In genomic region chr9:132192728-132193127, GRCh38 we compare ENCODE assay signal across 19 cellular contexts. TPM values are rescaled to one million over a fixed set of nuclear protein-coding genes. Genes with fewer than 3 reads are reported as not detected.
A peak's percentile ranks its signal among the peaks of the same experiment; 100 is the strongest.
DNase-seq lines count a peak whose midpoint lies in the region; TF ChIP-seq lines count a peak whose summit lies in the region.
"Had no signal": no experiment of that assay in that cellular context is flagged by ENCODE, and none has a peak within 500 bp of the region (broad histone marks: within the 10 kb centered on the region; RNA-seq: fewer than 3 reads in every experiment).

No MANE protein-coding gene starts in this region.

- peaks cover 19% of the 10 kb centered on the region for H3K4me1 Mint-ChIP-seq in glutamatergic neuron (ENCODE audit: low read depth, unreplicated experiment)
- H3K4me1 Mint-ChIP-seq in CD4-positive, alpha-beta memory T cell, result no peaks in the 10 kb centered on the region
- H3K4me1 Mint-ChIP-seq: B cell had no signal

- intact Hi-C loops in posterior cingulate gyrus (cut with DNase I), result no loop called here
- intact Hi-C loops in CD4-positive, alpha-beta memory T cell (cut with micrococcal nuclease), result no loop called here

- no peaks in the 10 kb centered on the region for H3K27me3 ChIP-seq in CD4-positive, alpha-beta memory T cell (ENCODE audit: insufficient read depth, low read length)

- DNase-seq in NCI-H1092 treated with DMSO at 0.1 percent for 48 hours (lab: John Stamatoyannopoulos, UW) (peak; percentile 37), SHP77 treated with DMSO at 0.1 percent for 48 hours (lab: John Stamatoyannopoulos, UW) (peak; percentile 39), glutamatergic neuron (peak; percentile 70), posterior cingulate gyrus (peak in 9 of 10 donors; percentile 41 to 97 (median 77)), NOMO-1 treated with DMSO at 0.1 percent for 48 hours (lab: John Stamatoyannopoulos, UW; ENCODE audit: unreplicated experiment) (no peak), glomerular visceral epithelial cell (ENCODE audit: extremely low spot score) (no peak)
- DNase-seq in CD4-positive, alpha-beta memory T cell, result no peak
- DNase-seq in stimulated activated naive CD4-positive, alpha-beta T cell treated with Interleukin-2 at 50 U/mL for 16 hours (lab: John Stamatoyannopoulos, UW), result no peak
- DNase-seq: activated CD8-positive, alpha-beta T cell treated with anti-CD3 and anti-CD28 coated beads, Interleukin-2, amount 10 ng/mL, durations not matched to agents 7 days and 5 days; effector memory CD4-positive, alpha-beta T cell; GM23248; Right ventricle myocardium superior; small intestine; T-helper 1 cell had no signal

- H3K27ac ChIP-seq in CD4-positive, alpha-beta memory T cell (ENCODE audit: low read depth, low read length), result no peak overlapping the region
- H3K27ac ChIP-seq: GM23248, HL-60, parathyroid adenoma, VCaP had no signal

- H3K4me1 ChIP-seq in CD4-positive, alpha-beta memory T cell (ENCODE audit: insufficient read depth, low read length), result no peaks in the 10 kb centered on the region
- H3K4me1 ChIP-seq: parathyroid adenoma had no signal

- H3K4me3 ChIP-seq in CD4-positive, alpha-beta memory T cell (ENCODE audit: low read length in 2 of 2), result no peak overlapping the region
- H3K4me3 ChIP-seq: GM23248 had no signal

- CTCF ChIA-PET in CD4-positive, alpha-beta memory T cell (lab: Charles Lee; ENCODE audit: partially characterized antibody), result no interaction called here

- peaks cover 4% of the 10 kb centered on the region for H3K36me3 Mint-ChIP-seq in glutamatergic neuron (ENCODE audit: unreplicated experiment)
- H3K36me3 Mint-ChIP-seq in CD4-positive, alpha-beta memory T cell, result no peaks in the 10 kb centered on the region

- POLR2A ChIA-PET in CD4-positive, alpha-beta memory T cell (lab: Charles Lee; ENCODE audit: partially characterized antibody), result no interaction called here

- H3K4me3 Mint-ChIP-seq in glutamatergic neuron (ENCODE audit: unreplicated experiment), result peak overlapping the region; percentile 74
- H3K4me3 Mint-ChIP-seq in CD4-positive, alpha-beta memory T cell, result no peak overlapping the region
- H3K4me3 Mint-ChIP-seq: activated CD8-positive, alpha-beta T cell treated with anti-CD3 and anti-CD28 coated beads, Interleukin-2, amount 10 ng/mL, durations not matched to agents 7 days and 5 days; activated T-helper 1 cell treated with anti-CD3 and anti-CD28 coated beads, Interleukin-12 subunit alpha, Interleukin-12 subunit beta, Interleukin-2, Interleukin-4 antibody, amounts not matched to agents 30 ng/mL and 10 ng/mL and 1 ng/mL, durations not matched to agents 14 hours and 24 hours and 36 hours; B cell had no signal

- peak overlapping the region; percentile 88 for H3K27ac Mint-ChIP-seq in glutamatergic neuron (ENCODE audit: unreplicated experiment)
- no peak overlapping the region for H3K27ac Mint-ChIP-seq in CD4-positive, alpha-beta memory T cell
- H3K27ac Mint-ChIP-seq: activated CD8-positive, alpha-beta T cell treated with anti-CD3 and anti-CD28 coated beads, Interleukin-2, amount 10 ng/mL, durations not matched to agents 7 days and 5 days; activated T-helper 1 cell treated with anti-CD3 and anti-CD28 coated beads, Interleukin-12 subunit alpha, Interleukin-12 subunit beta, Interleukin-2, Interleukin-4 antibody, amounts not matched to agents 30 ng/mL and 10 ng/mL and 1 ng/mL, durations not matched to agents 14 hours and 24 hours and 36 hours; B cell had no signal

- peaks cover 6% of the 10 kb centered on the region for H3K9me3 Mint-ChIP-seq in glutamatergic neuron (ENCODE audit: unreplicated experiment)
- peaks cover 0 to 2% (median 0%) of the 10 kb centered on the region in 8 donors for H3K9me3 Mint-ChIP-seq in CD4-positive, alpha-beta memory T cell
- H3K9me3 Mint-ChIP-seq: activated T-helper 1 cell treated with anti-CD3 and anti-CD28 coated beads, Interleukin-12 subunit alpha, Interleukin-12 subunit beta, Interleukin-2, Interleukin-4 antibody, amounts not matched to agents 30 ng/mL and 10 ng/mL and 1 ng/mL, durations not matched to agents 14 hours and 24 hours and 36 hours had no signal

- H3K9me3 ChIP-seq in CD4-positive, alpha-beta memory T cell (ENCODE audit: control insufficient read depth in 1 of 2, low read length in 2 of 2), result no peaks in the 10 kb centered on the region

- H3K36me3 ChIP-seq in CD4-positive, alpha-beta memory T cell (ENCODE audit: insufficient read depth, low read length), result no peaks in the 10 kb centered on the region

- H3K27me3 Mint-ChIP-seq in glutamatergic neuron (ENCODE audit: unreplicated experiment), result peaks cover 6% of the 10 kb centered on the region
- H3K27me3 Mint-ChIP-seq in CD4-positive, alpha-beta memory T cell, result peaks cover 7 to 12% of the 10 kb centered on the region in 2 donors

- no peak for TF ChIP-seq CTCF in glutamatergic neuron (IDR thresholded peaks at IDR 0.05; ENCODE audit: partially characterized antibody, unreplicated experiment)

RNA-seq across cellular contexts. Expression of gene NTNG2, which starts 30.9 kb away (rescaled TPM):
- total RNA-seq in glutamatergic neuron (ENCODE audit: unreplicated experiment), result 43.7 TPM
- 1 to 10 TPM; 5.9 to 8.8 TPM for total RNA-seq in CD4-positive, alpha-beta memory T cell
- polyA plus RNA-seq in CD4-positive, alpha-beta memory T cell, result 1 to 10 TPM; 1.0 to 1.4 TPM

Comparison
In these comparisons a context has a peak if more than half of its experiments do, and no peak if none do; other contexts are left out.
1. DNase-seq: peak in NCI-H1092 treated with DMSO at 0.1 percent for 48 hours (single experiment), SHP77 treated with DMSO at 0.1 percent for 48 hours (single experiment), glutamatergic neuron (single experiment) and posterior cingulate gyrus (9 of 10); none in NOMO-1 treated with DMSO at 0.1 percent for 48 hours (single experiment), CD4-positive, alpha-beta memory T cell (0 of 5), glomerular visceral epithelial cell (single experiment) and stimulated activated naive CD4-positive, alpha-beta T cell treated with Interleukin-2 at 50 U/mL for 16 hours (single experiment).